17 cellular contexts compared by ENCODE assay signal in genomic region chr16:81097230-81097629, GRCh38. TPM values are rescaled to one million over a fixed set of nuclear protein-coding genes. Genes with fewer than 3 reads are reported as not detected.
DNase-seq lines count a peak whose midpoint lies in the region; ATAC-seq and TF ChIP-seq lines count a peak whose summit lies in the region.
"Had no signal": no experiment of that assay in that cellular context is flagged by ENCODE, and none has a peak within 500 bp of the region (broad histone marks: within the 10 kb centered on the region; RNA-seq: fewer than 3 reads in every experiment).

No MANE protein-coding gene starts in this region.

- H3K4me1 Mint-ChIP-seq in brain (peaks cover 27% of the 10 kb centered on the region), neural progenitor cell (peaks cover 14% of the 10 kb centered on the region)

- H3K36me3 Mint-ChIP-seq in brain, result peaks cover 8% of the 10 kb centered on the region
- no peaks in the 10 kb centered on the region for H3K36me3 Mint-ChIP-seq in neural progenitor cell
- H3K36me3 Mint-ChIP-seq: WTC11 had no signal

- no peak overlapping the region for H2AFZ ChIP-seq in neural progenitor cell (replicated peaks)

- H3K36me3 ChIP-seq in left ventricle myocardium inferior, result no peaks in the 10 kb centered on the region
- H3K36me3 ChIP-seq in neural progenitor cell, result no peaks in the 10 kb centered on the region
- no peaks in the 10 kb centered on the region for H3K36me3 ChIP-seq in esophagus muscularis mucosa
- H3K36me3 ChIP-seq: tibial nerve had no signal

- peaks cover 4% of the 10 kb centered on the region for H3K27me3 Mint-ChIP-seq in brain
- H3K27me3 Mint-ChIP-seq in neural progenitor cell (ENCODE audit: insufficient read depth, low read depth), result no peaks in the 10 kb centered on the region

- peaks cover 19% of the 10 kb centered on the region for H4K20me1 ChIP-seq in neural progenitor cell (ENCODE audit: low read depth)

- ATAC-seq in left ventricle myocardium superior (no peak), HG02884 (IDR thresholded peaks at IDR 0.05; ENCODE audit: unreplicated experiment) (no peak), HG03095 (IDR thresholded peaks at IDR 0.05; ENCODE audit: unreplicated experiment) (no peak)

- H3K4me3 Mint-ChIP-seq in brain (peak overlapping the region in 4 of 5 experiments; percentile 31 to 84 (median 82)), neural progenitor cell (peak overlapping the region; percentile 84)

- peaks cover 17% of the 10 kb centered on the region for H3K4me1 ChIP-seq in left ventricle myocardium inferior
- no peaks in the 10 kb centered on the region for H3K4me1 ChIP-seq in neural progenitor cell
- peaks cover 5 to 19% (median 11%) of the 10 kb centered on the region in 4 donors for H3K4me1 ChIP-seq in esophagus muscularis mucosa

- H3K9me3 Mint-ChIP-seq in brain, result no peaks in the 10 kb centered on the region
- H3K9me3 Mint-ChIP-seq in neural progenitor cell, result no peaks in the 10 kb centered on the region

- 93% methylated on average over 6 of the region's 6 CpGs for WGBS in esophagus muscularis mucosa

- H3K79me2 ChIP-seq in neural progenitor cell (ENCODE audit: low read depth), result peaks cover 30% of the 10 kb centered on the region

- TF ChIP-seq EP300 in esophagus muscularis mucosa (IDR thresholded peaks at IDR 0.05), result no peak

- intact Hi-C loops in left ventricle myocardium inferior (cut with micrococcal nuclease), result no loop called here
- intact Hi-C loops in left ventricle myocardium superior (cut with micrococcal nuclease), result no loop called here
- intact Hi-C loops in esophagus muscularis mucosa (cut with DNase I), result loop anchor here (5.0 kb wide), 1 partner anchor 60 kb away; the partner anchor contains the start of gene ATMIN

- TF ChIP-seq CTCF in left ventricle myocardium inferior (IDR thresholded peaks at IDR 0.05; ENCODE audit: borderline replicate concordance) (no peak), brain (conservative IDR thresholded peaks at IDR 0.05) (no peak), neural progenitor cell (IDR thresholded peaks at IDR 0.05) (no peak), esophagus muscularis mucosa (IDR thresholded peaks at IDR 0.05) (no peak)

- H3K27me3 ChIP-seq in left ventricle myocardium inferior (ENCODE audit: low read depth) (no peaks in the 10 kb centered on the region), neural progenitor cell (no peaks in the 10 kb centered on the region), esophagus muscularis mucosa (peaks cover 0 to 5% (median 0%) of the 10 kb centered on the region in 4 donors)
- H3K27me3 ChIP-seq: tibial nerve had no signal

- no peak overlapping the region for H3K9ac ChIP-seq in neural progenitor cell

- H3K27ac Mint-ChIP-seq in brain (no peak overlapping the region), neural progenitor cell (no peak overlapping the region)

- in situ Hi-C loops in ACHN (cut with HindIII; ENCODE audit: low pct_ligation_motif_present, low pct_unique_long_range_greater_than_20kb, low sequenced_read_pairs), result no loop called here

- peaks cover 4% of the 10 kb centered on the region for H3F3A ChIP-seq in neural progenitor cell (ENCODE audit: low read depth)

- H3K27ac ChIP-seq in left ventricle myocardium inferior (replicated peaks) (peak overlapping the region; percentile 68), neural progenitor cell (no peak overlapping the region), esophagus muscularis mucosa (replicated peaks in 1 of 4) (peak overlapping the region in 2 of 4 donors; percentile 62 to 92)

- no peaks in the 10 kb centered on the region for H3K9me3 ChIP-seq in left ventricle myocardium inferior (replicated peaks)
- H3K9me3 ChIP-seq in neural progenitor cell (ENCODE audit: low read depth), result no peaks in the 10 kb centered on the region
- no peaks in the 10 kb centered on the region for H3K9me3 ChIP-seq in esophagus muscularis mucosa
- H3K9me3 ChIP-seq: tibial nerve had no signal

- no peak for TF ChIP-seq POLR2A in esophagus muscularis mucosa (IDR thresholded peaks at IDR 0.05; ENCODE audit: low read depth)

- DNase-seq in left ventricle myocardium inferior (no peak), left ventricle myocardium superior (no peak), neural progenitor cell (ENCODE audit: low spot score) (no peak), esophagus muscularis mucosa (ENCODE audit: extremely low spot score) (no peak), ACHN (no peak)
- DNase-seq: activated CD8-positive, alpha-beta memory T cell treated with anti-CD3 and anti-CD28 coated beads for 24 hours; effector CD4-positive, alpha-beta T cell; islet precursor cell; NCI-H1694 treated with DMSO at 0.1 percent for 48 hours; NCI-H524 treated with DMSO at 0.1 percent for 48 hours; occipital lobe; T-helper 1 cell had no signal

- no peak overlapping the region for H3K4me2 ChIP-seq in neural progenitor cell

- H3K4me3 ChIP-seq in left ventricle myocardium inferior, result no peak overlapping the region
- H3K4me3 ChIP-seq in neural progenitor cell, result no peak overlapping the region
- no peak overlapping the region for H3K4me3 ChIP-seq in esophagus muscularis mucosa

RNA-seq across cellular contexts. Expression of gene GCSH, which starts 1.0 kb away (rescaled TPM):
- total RNA-seq in left ventricle myocardium inferior (47.5 TPM), left ventricle myocardium superior (50.8 TPM), neural progenitor cell (ENCODE audit: low replicate concordance) (126 and 235 TPM in 2 replicates), esophagus muscularis mucosa (10 to 100 TPM; 12.6 to 20.8 (median 16.6) TPM)
- polyA plus RNA-seq in brain (ENCODE audit: insufficient read depth, low read depth, low replicate concordance), result 34.3 TPM

RNA-seq across cellular contexts. Expression of gene C16orf46, which starts 20.2 kb away (rescaled TPM):
- total RNA-seq in left ventricle myocardium inferior, result 0.88 TPM
- 0.69 TPM for total RNA-seq in left ventricle myocardium superior
- 3.2 TPM for polyA plus RNA-seq in brain (ENCODE audit: insufficient read depth, low read depth, low replicate concordance)
- total RNA-seq in neural progenitor cell (ENCODE audit: low replicate concordance), result 1.7 and 2.5 TPM in 2 replicates
- 1 to 10 TPM in 2 of 4 donors, not detected in 2; 1.6 to 2.7 TPM for total RNA-seq in esophagus muscularis mucosa
